1 cellular context compared by ENCODE assay signal in genomic region chr20:38290829-38291581, GRCh38.
TF ChIP-seq lines count a peak whose summit lies in the region.

No MANE protein-coding gene starts in this region.

TF ChIP-seq in HepG2, 621 proteins besides CTCF, POLR2A, EP300 and RAD21 (continued from another document and continues in another):
- peak; percentile 48; the same call in 1 of the 2 replicates for TF ChIP-seq ZNF770 (CRISPR knock-in tag; IDR thresholded peaks at IDR 0.05)
- TF ChIP-seq ZBTB33 (CRISPR knock-in tag; IDR thresholded peaks at IDR 0.05), result peak; percentile 22; the same call in 1 of the 2 replicates
- no peak for TF ChIP-seq NBN (conservative IDR thresholded peaks at IDR 0.05)
- no peak for TF ChIP-seq ZNF205 (CRISPR knock-in tag; IDR thresholded peaks at IDR 0.05)
- peak; percentile 50; the same call in 1 of the 2 replicates for TF ChIP-seq KDM2A (CRISPR knock-in tag; IDR thresholded peaks at IDR 0.05; ENCODE audit: borderline replicate concordance, low read depth)
- TF ChIP-seq ZNF224 (CRISPR knock-in tag; IDR thresholded peaks at IDR 0.05), result no peak
- TF ChIP-seq HNF1B (CRISPR knock-in tag; IDR thresholded peaks at IDR 0.05), result no peak
- TF ChIP-seq CREB1 (IDR thresholded peaks at IDR 0.05), result no peak
- TF ChIP-seq CREB1 (CRISPR knock-in tag; IDR thresholded peaks at IDR 0.05), result 0 out of 2 replicates have a peak, but pooled peaks have one; percentile 8
- peak; percentile 73; the same call in 1 of the 2 replicates for TF ChIP-seq ZNF335 (CRISPR knock-in tag; IDR thresholded peaks at IDR 0.05)
- TF ChIP-seq SETDB1 (CRISPR knock-in tag; IDR thresholded peaks at IDR 0.05; ENCODE audit: borderline replicate concordance), result no peak
- TF ChIP-seq SOX6 (IDR thresholded peaks at IDR 0.05), result no peak
- no peak; the same call in 1 of the 2 replicates for TF ChIP-seq SOX6 (CRISPR knock-in tag; IDR thresholded peaks at IDR 0.05)
- peak; percentile 40; the same call in 1 of the 2 replicates for TF ChIP-seq MYC (CRISPR knock-in tag; IDR thresholded peaks at IDR 0.05; ENCODE audit: borderline replicate concordance)
- no peak for TF ChIP-seq HOXA5 (CRISPR knock-in tag; IDR thresholded peaks at IDR 0.05)
- TF ChIP-seq FOXO1 (CRISPR knock-in tag; IDR thresholded peaks at IDR 0.05), result no peak
- TF ChIP-seq ZNF367 (CRISPR knock-in tag; IDR thresholded peaks at IDR 0.05; ENCODE audit: borderline replicate concordance), result no peak
- TF ChIP-seq ZNF512B (CRISPR knock-in tag; IDR thresholded peaks at IDR 0.05; ENCODE audit: borderline replicate concordance), result no peak
- peak; percentile 16; the same call in 1 of the 2 replicates for TF ChIP-seq THAP11 (CRISPR knock-in tag; IDR thresholded peaks at IDR 0.05)
- TF ChIP-seq TARDBP (CRISPR knock-in tag; IDR thresholded peaks at IDR 0.05), result peak; percentile 48; the same call in 1 of the 2 replicates
- TF ChIP-seq ZNF567 (CRISPR knock-in tag; IDR thresholded peaks at IDR 0.05; ENCODE audit: borderline replicate concordance), result 0 out of 2 replicates have a peak, but pooled peaks have one; percentile 42
- TF ChIP-seq ZNF790 (CRISPR knock-in tag; IDR thresholded peaks at IDR 0.05; ENCODE audit: borderline replicate concordance), result 0 out of 2 replicates have a peak, but pooled peaks have one; percentile 52
- TF ChIP-seq HNRNPL (IDR thresholded peaks at IDR 0.05; ENCODE audit: low read depth, low read length), result no peak
- TF ChIP-seq DBP (CRISPR knock-in tag; IDR thresholded peaks at IDR 0.05; ENCODE audit: not compliant biosample characterization), result no peak
- TF ChIP-seq ARNT2 (CRISPR knock-in tag; IDR thresholded peaks at IDR 0.05; ENCODE audit: low read depth), result no peak
- TF ChIP-seq ZNF160 (CRISPR knock-in tag; IDR thresholded peaks at IDR 0.05), result no peak
- no peak for TF ChIP-seq ATAD3A (CRISPR knock-in tag; IDR thresholded peaks at IDR 0.05)
- TF ChIP-seq MAZ (IDR thresholded peaks at IDR 0.05; ENCODE audit: borderline replicate concordance, low read depth, low read length), result no peak; the same call in 1 of the 2 replicates
- TF ChIP-seq MAZ (CRISPR knock-in tag; IDR thresholded peaks at IDR 0.05; ENCODE audit: low read depth), result no peak
- TF ChIP-seq FOXK1 (CRISPR knock-in tag; IDR thresholded peaks at IDR 0.05; ENCODE audit: borderline replicate concordance, low read depth), result 0 out of 2 replicates have a peak, but pooled peaks have one; percentile 48
- peak; percentile 68; the same call in 1 of the 2 replicates for TF ChIP-seq ZNF446 (CRISPR knock-in tag; IDR thresholded peaks at IDR 0.05)
- no peak for TF ChIP-seq ZNF839 (CRISPR knock-in tag; IDR thresholded peaks at IDR 0.05; ENCODE audit: borderline replicate concordance)
- TF ChIP-seq HCFC1 (IDR thresholded peaks at IDR 0.05; ENCODE audit: low read depth, low read length), result peak; percentile 29; the same call in 1 of the 2 replicates
- no peak for TF ChIP-seq ZBTB44 (CRISPR knock-in tag; IDR thresholded peaks at IDR 0.05)
- no peak; the same call in 1 of the 2 replicates for TF ChIP-seq ZNF235 (CRISPR knock-in tag; IDR thresholded peaks at IDR 0.05; ENCODE audit: borderline replicate concordance)
- no peak for TF ChIP-seq POLR2AphosphoS5 (IDR thresholded peaks at IDR 0.05; ENCODE audit: low read depth, low read length)
- TF ChIP-seq MTA1 (CRISPR knock-in tag; IDR thresholded peaks at IDR 0.05; ENCODE audit: borderline replicate concordance), result 0 out of 2 replicates have a peak, but pooled peaks have one; percentile 32
- no peak for TF ChIP-seq AGO1 (IDR thresholded peaks at IDR 0.05; ENCODE audit: low read depth, low read length, poor library complexity, severe bottlenecking)
- TF ChIP-seq CEBPB (IDR thresholded peaks at IDR 0.05; ENCODE audit: borderline replicate concordance, low read depth, low read length), result peak; percentile 85
- 0 out of 2 replicates have a peak, but pooled peaks have one; percentile 51 for TF ChIP-seq ZNF709 (CRISPR knock-in tag; IDR thresholded peaks at IDR 0.05)
- no peak for TF ChIP-seq GPN1 (CRISPR knock-in tag; IDR thresholded peaks at IDR 0.05; ENCODE audit: borderline replicate concordance)
- TF ChIP-seq ZNF782 (CRISPR knock-in tag; IDR thresholded peaks at IDR 0.05; ENCODE audit: borderline replicate concordance), result no peak
- peak; percentile 53; the same call in 1 of the 2 replicates for TF ChIP-seq ZNF350 (CRISPR knock-in tag; IDR thresholded peaks at IDR 0.05; ENCODE audit: borderline replicate concordance, low read depth)
- TF ChIP-seq BCL3 (CRISPR knock-in tag; IDR thresholded peaks at IDR 0.05), result no peak
- no peak for TF ChIP-seq YEATS4 (CRISPR knock-in tag; IDR thresholded peaks at IDR 0.05; ENCODE audit: borderline replicate concordance)
- 0 out of 2 replicates have a peak, but pooled peaks have one; percentile 49 for TF ChIP-seq ZNF256 (CRISPR knock-in tag; conservative IDR thresholded peaks at IDR 0.05)
- TF ChIP-seq RARA (CRISPR knock-in tag; IDR thresholded peaks at IDR 0.05), result peak; percentile 98
- TF ChIP-seq PHF20 (CRISPR knock-in tag; IDR thresholded peaks at IDR 0.05), result no peak
- peak; percentile 97; the same call in 1 of the 2 replicates for TF ChIP-seq ZMYM3 (CRISPR knock-in tag; IDR thresholded peaks at IDR 0.05)
- no peak for TF ChIP-seq SIN3B (IDR thresholded peaks at IDR 0.05; ENCODE audit: low read length)
- no peak for TF ChIP-seq ZBTB46 (CRISPR knock-in tag; IDR thresholded peaks at IDR 0.05; ENCODE audit: borderline replicate concordance)
- TF ChIP-seq CSRNP2 (CRISPR knock-in tag; conservative IDR thresholded peaks at IDR 0.05; ENCODE audit: low read depth), result no peak
- TF ChIP-seq MXD4 (CRISPR knock-in tag; IDR thresholded peaks at IDR 0.05), result no peak
- TF ChIP-seq MZF1 (CRISPR knock-in tag; IDR thresholded peaks at IDR 0.05; ENCODE audit: borderline replicate concordance), result no peak
- 0 out of 2 replicates have a peak, but pooled peaks have one; percentile 15 for TF ChIP-seq SIX1 (CRISPR knock-in tag; IDR thresholded peaks at IDR 0.05; ENCODE audit: borderline replicate concordance)
- no peak for TF ChIP-seq TBL1XR1 (IDR thresholded peaks at IDR 0.05; ENCODE audit: borderline replicate concordance, low read length, partially characterized antibody)
